13 cellular contexts compared by ENCODE assay signal in genomic region chr17:28613916-28614315, GRCh38. TPM values are rescaled to one million over a fixed set of nuclear protein-coding genes. Genes with fewer than 3 reads are reported as not detected.
DNase-seq lines count a peak whose midpoint lies in the region; ATAC-seq and TF ChIP-seq lines count a peak whose summit lies in the region.
"Had no signal": no experiment of that assay in that cellular context is flagged by ENCODE, and none has a peak within 500 bp of the region (broad histone marks: within the 10 kb centered on the region; RNA-seq: fewer than 3 reads in every experiment).

TSS of gene RSKR (minus strand) at chr17:28614185. CDS start at chr17:28614161, 24 bp downstream.

- DNase-seq in activated effector memory CD4-positive, alpha-beta T cell treated with anti-CD3 and anti-CD28 coated beads, Interleukin-2, amount 50 U/mL, for 16 hours: peak; percentile 50
- DNase-seq in activated effector memory CD4-positive, alpha-beta T cell treated with Interleukin-2 at 50 U/mL for 16 hours: no peak
- no peak for DNase-seq in activated CD8-positive, alpha-beta T cell treated with anti-CD3 and anti-CD28 coated beads for 36 hours
- DNase-seq in hippocampal formation (lab: John Stamatoyannopoulos, UW) (peak; percentile 13 to 22), suprapubic skin (ENCODE audit: low spot score in 2 of 2) (no peak), omental fat pad (ENCODE audit: low spot score) (no peak)
- no peak for DNase-seq in stimulated activated CD4-positive, alpha-beta T cell treated with anti-CD3 and anti-CD28 coated beads, Interleukin-4, amount 100 ng/mL, for 24 hours
- DNase-seq: kidney, MV-4-11 had no signal

- CTCF ChIA-PET in activated CD8-positive, alpha-beta T cell treated with anti-CD3 and anti-CD28 coated beads for 36 hours (lab: Charles Lee): interaction anchor here (1.0 to 1.7 kb wide), 7 partner anchors 9 to 118 kb away, joined by 3 to 11 read pairs (median 4); partner anchors contain the start of gene PIGS

- intact Hi-C loops in activated CD8-positive, alpha-beta T cell treated with anti-CD3 and anti-CD28 coated beads for 36 hours (cut with micrococcal nuclease): loop anchor here (5.0 kb wide), 1 partner anchor 122 kb away; no protein-coding TSS in a partner anchor

- no peak for TF ChIP-seq CTCF in activated CD8-positive, alpha-beta T cell treated with anti-CD3 and anti-CD28 coated beads for 36 hours (IDR thresholded peaks at IDR 0.05)
- no peak for TF ChIP-seq CTCF in suprapubic skin (IDR thresholded peaks at IDR 0.05)
- no peak for TF ChIP-seq CTCF in omental fat pad (IDR thresholded peaks at IDR 0.05)

- H3K27me3 ChIP-seq in suprapubic skin: no peaks in the 10 kb centered on the region
- H3K27me3 ChIP-seq: BE2C had no signal

- WGBS in suprapubic skin: 73% methylated on average over 5 of the region's 5 CpGs

- no peak within 1 kb of the TSS for H3K27ac Mint-ChIP-seq in activated CD8-positive, alpha-beta T cell treated with anti-CD3 and anti-CD28 coated beads for 36 hours

- H3K9me3 Mint-ChIP-seq in activated CD8-positive, alpha-beta T cell treated with anti-CD3 and anti-CD28 coated beads for 36 hours: no peaks in the 10 kb centered on the region

- H3K4me1 Mint-ChIP-seq in activated CD8-positive, alpha-beta T cell treated with anti-CD3 and anti-CD28 coated beads for 36 hours (ENCODE audit: low read depth): no peaks in the 10 kb centered on the region

- peaks cover 51% of the 10 kb centered on the region for H3K36me3 Mint-ChIP-seq in activated CD8-positive, alpha-beta T cell treated with anti-CD3 and anti-CD28 coated beads for 36 hours (ENCODE audit: low read depth)

- peaks cover 65% of the 10 kb centered on the region for H3K36me3 ChIP-seq in suprapubic skin

- ATAC-seq in activated CD8-positive, alpha-beta T cell treated with anti-CD3 and anti-CD28 coated beads for 36 hours: no peak
- ATAC-seq in omental fat pad (ENCODE audit: low FRiP score) (no peak), GM21717 (IDR thresholded peaks at IDR 0.05; ENCODE audit: unreplicated experiment) (no peak)

- H3K27ac ChIP-seq in suprapubic skin: no peak within 1 kb of the TSS

- H3K4me1 ChIP-seq in suprapubic skin: peaks cover 6% of the 10 kb centered on the region
- H3K4me1 ChIP-seq: BE2C had no signal

- H3K4me3 Mint-ChIP-seq in activated CD8-positive, alpha-beta T cell treated with anti-CD3 and anti-CD28 coated beads for 36 hours: no peak within 1 kb of the TSS

- no peak for TF ChIP-seq POLR2A in suprapubic skin (IDR thresholded peaks at IDR 0.05)

- POLR2A ChIA-PET in activated CD8-positive, alpha-beta T cell treated with anti-CD3 and anti-CD28 coated beads for 36 hours (lab: Charles Lee): no interaction called here

- H3K4me3 ChIP-seq in suprapubic skin: no peak within 1 kb of the TSS
- H3K4me3 ChIP-seq: GM12878, skin epidermis had no signal

- no peaks in the 10 kb centered on the region for H3K27me3 Mint-ChIP-seq in activated CD8-positive, alpha-beta T cell treated with anti-CD3 and anti-CD28 coated beads for 36 hours

- TF ChIP-seq EP300 in suprapubic skin (IDR thresholded peaks at IDR 0.05): no peak

- no peaks in the 10 kb centered on the region for H3K9me3 ChIP-seq in suprapubic skin
- H3K9me3 ChIP-seq: BE2C had no signal

RNA-seq across cellular contexts. Expression of gene RSKR, which starts in this region (rescaled TPM):
- 10 to 100 TPM; 22.5 to 24.9 TPM for total RNA-seq in activated CD8-positive, alpha-beta T cell treated with anti-CD3 and anti-CD28 coated beads for 36 hours
- total RNA-seq in suprapubic skin (10 to 100 TPM in 3 of 4 donors, 1 to 10 TPM in 1; 3.5 to 43.7 (median 15.2) TPM), omental fat pad (10 to 100 TPM in 1 of 4 donors, 1 to 10 TPM in 3; 3.6 to 10.6 (median 8.0) TPM)

Comparison
In these comparisons a context has a peak if more than half of its experiments do, and no peak if none do; other contexts are left out.
1. DNase-seq: peak in activated effector memory CD4-positive, alpha-beta T cell treated with anti-CD3 and anti-CD28 coated beads, Interleukin-2, amount 50 U/mL, for 16 hours (single experiment) and hippocampal formation (2 of 2); none in activated effector memory CD4-positive, alpha-beta T cell treated with Interleukin-2 at 50 U/mL for 16 hours (single experiment), activated CD8-positive, alpha-beta T cell treated with anti-CD3 and anti-CD28 coated beads for 36 hours (single experiment), suprapubic skin (0 of 2), omental fat pad (single experiment) and stimulated activated CD4-positive, alpha-beta T cell treated with anti-CD3 and anti-CD28 coated beads, Interleukin-4, amount 100 ng/mL, for 24 hours (single experiment).